ENCODE assay signal across 19 cellular contexts in genomic region chr3:42693530-42693930, GRCh38. TPM values are rescaled to one million over a fixed set of nuclear protein-coding genes. Genes with fewer than 3 reads are reported as not detected.
DNase-seq lines count a peak whose midpoint lies in the region; ATAC-seq and TF ChIP-seq lines count a peak whose summit lies in the region.
"Had no signal": no experiment of that assay in that cellular context is flagged by ENCODE, and none has a peak within 500 bp of the region (broad histone marks: within the 10 kb centered on the region; RNA-seq: fewer than 3 reads in every experiment).

No MANE protein-coding gene starts in this region.

- H3K9me3 Mint-ChIP-seq in chondrocyte (ENCODE audit: low read depth) = no peaks in the 10 kb centered on the region
- H3K9me3 Mint-ChIP-seq: CD14-positive monocyte; CD8-positive, alpha-beta T cell; GM23338 had no signal

- no peak for ATAC-seq in psoas muscle
- no peak for ATAC-seq in HG02885 (IDR thresholded peaks at IDR 0.05; ENCODE audit: poor library complexity, unreplicated experiment)
- ATAC-seq: A549; CD8-positive, alpha-beta T cell; GM23338 had no signal

- 66 to 80% (median 69%) methylated on average over 4 of the region's 4 CpGs for WGBS in psoas muscle, 3 donors
- 68 to 77% (median 76%) methylated on average over 4 of the region's 4 CpGs for WGBS in spleen, 5 donors

- peak overlapping the region; percentile 100 for H3K27ac ChIP-seq in psoas muscle
- no peak overlapping the region for H3K27ac ChIP-seq in tibial artery
- H3K27ac ChIP-seq in spleen = no peak overlapping the region
- H3K27ac ChIP-seq: A549 had no signal

- H3K4me3 Mint-ChIP-seq in chondrocyte (ENCODE audit: unreplicated experiment) = no peak overlapping the region
- H3K4me3 Mint-ChIP-seq: CD14-positive monocyte; CD8-positive, alpha-beta T cell; GM23338 had no signal

- H3K36me3 Mint-ChIP-seq in chondrocyte (ENCODE audit: low read depth) = no peaks in the 10 kb centered on the region
- H3K36me3 Mint-ChIP-seq: CD14-positive monocyte; CD8-positive, alpha-beta T cell had no signal

- H3K36me3 ChIP-seq in psoas muscle (ENCODE audit: insufficient read depth in 1 of 2, low read depth in 1 of 2) (peaks cover 0 to 42% of the 10 kb centered on the region in 2 donors), tibial artery (no peaks in the 10 kb centered on the region), spleen (no peaks in the 10 kb centered on the region)
- H3K36me3 ChIP-seq: BE2C, HAP-1 had no signal

- H3K4me1 Mint-ChIP-seq in chondrocyte (ENCODE audit: low read depth) = no peaks in the 10 kb centered on the region
- H3K4me1 Mint-ChIP-seq: CD14-positive monocyte had no signal

- TF ChIP-seq CTCF in chondrocyte (IDR thresholded peaks at IDR 0.05) (no peak), psoas muscle (IDR thresholded peaks at IDR 0.05) (no peak), tibial artery (IDR thresholded peaks at IDR 0.05) (no peak), spleen (IDR thresholded peaks at IDR 0.05 in 8 of 11, conservative IDR thresholded peaks at IDR 0.05 in 3 of 11) (no peak)

- no peaks in the 10 kb centered on the region for H3K27me3 ChIP-seq in psoas muscle (ENCODE audit: insufficient read depth in 3 of 3, low read length in 2 of 3)
- H3K27me3 ChIP-seq in tibial artery = peaks cover 0 to 4% of the 10 kb centered on the region in 2 donors
- peaks cover 0 to 14% (median 0%) of the 10 kb centered on the region in 7 donors for H3K27me3 ChIP-seq in spleen (replicated peaks in 1 of 7)
- H3K27me3 ChIP-seq: BE2C had no signal

- DNase-seq in chondrocyte (ENCODE audit: low spot score) = peak; percentile 51
- peak; percentile 14 for DNase-seq in islet precursor cell
- DNase-seq in psoas muscle = no peak
- DNase-seq in tibial artery = peak; percentile 17 to 46
- no peak for DNase-seq in spleen
- no peak for DNase-seq in NCI-H82 treated with DMSO at 0.1 percent for 48 hours (lab: John Stamatoyannopoulos, UW; ENCODE audit: unreplicated experiment)
- no peak for DNase-seq in effector CD4-positive, alpha-beta T cell
- DNase-seq: BE2C; CD8-positive, alpha-beta T cell; COR-L47; DMS153; DMS79 treated with DMSO at 0.1 percent for 48 hours; EL had no signal

- H3K27me3 Mint-ChIP-seq in chondrocyte (ENCODE audit: low read depth) = peaks cover 25% of the 10 kb centered on the region

- no peaks in the 10 kb centered on the region for H3K9me3 ChIP-seq in psoas muscle
- H3K9me3 ChIP-seq in tibial artery = no peaks in the 10 kb centered on the region
- H3K9me3 ChIP-seq in spleen = no peaks in the 10 kb centered on the region
- H3K9me3 ChIP-seq: A549, BE2C, HAP-1 had no signal

- H3K4me1 ChIP-seq in psoas muscle = peaks cover 21% of the 10 kb centered on the region
- no peaks in the 10 kb centered on the region for H3K4me1 ChIP-seq in tibial artery
- H3K4me1 ChIP-seq in spleen = no peaks in the 10 kb centered on the region
- H3K4me1 ChIP-seq: A549, BE2C, HAP-1 had no signal

- H3K4me3 ChIP-seq in psoas muscle = no peak overlapping the region
- no peak overlapping the region for H3K4me3 ChIP-seq in tibial artery
- no peak overlapping the region for H3K4me3 ChIP-seq in spleen
- H3K4me3 ChIP-seq: A549, GM23338, HAP-1 had no signal

- intact Hi-C loops in psoas muscle (cut with DNase I) (no loop called here), tibial artery (cut with DNase I; ENCODE audit: low total_unique reads) (loop anchor here (10.0 kb wide), 1 partner anchor 411 kb away; the partner anchor contains the start of gene POMGNT2), spleen (cut with DNase I; ENCODE audit: low total_unique reads) (no loop called here)

- H3K27ac Mint-ChIP-seq in chondrocyte (ENCODE audit: unreplicated experiment) = no peak overlapping the region
- H3K27ac Mint-ChIP-seq: CD14-positive monocyte; CD8-positive, alpha-beta T cell; GM23338 had no signal

- no peak for TF ChIP-seq POLR2A in spleen (IDR thresholded peaks at IDR 0.05)

RNA-seq across cellular contexts. Expression of gene KLHL40, which starts 8.2 kb away (rescaled TPM):
- not detected in 3 replicates for total RNA-seq in chondrocyte
- total RNA-seq in psoas muscle = 100 to 1,000 TPM; 241 to 923 (median 381) TPM
- polyA plus RNA-seq in psoas muscle = 100 to 1,000 TPM; 306 to 822 (median 392) TPM
- not detected for total RNA-seq in spleen
- polyA plus RNA-seq in spleen = under 1 TPM in 2 of 3 donors, not detected in 1; 0.03 to 0.17 TPM
- total RNA-seq: CD8-positive, alpha-beta T cell; GM23338 had no signal
- polyA plus RNA-seq: A549, AG04450, CD14-positive monocyte, GM23338 had no signal

RNA-seq across cellular contexts. Expression of gene HHATL, which starts 9.1 kb away (rescaled TPM):
- total RNA-seq in chondrocyte = not detected in 3 replicates
- 100 to 1,000 TPM; 157 to 276 (median 212) TPM for total RNA-seq in psoas muscle
- 100 to 1,000 TPM in 1 of 3 donors, 10 to 100 TPM in 2; 37.0 to 188 (median 50.4) TPM for polyA plus RNA-seq in psoas muscle
- not detected for total RNA-seq in spleen
- under 1 TPM in 2 of 3 donors, not detected in 1; 0.13 to 0.42 TPM for polyA plus RNA-seq in spleen
- total RNA-seq: CD8-positive, alpha-beta T cell; GM23338 had no signal
- polyA plus RNA-seq: A549, AG04450, CD14-positive monocyte, GM23338 had no signal

RNA-seq across cellular contexts. Expression of gene ZBTB47, which starts 40.0 kb away (rescaled TPM):
- total RNA-seq in chondrocyte (38.8 to 44.4 TPM (median 40.0 TPM) in 3 replicates), psoas muscle (100 to 1,000 TPM in 2 of 4 donors, 10 to 100 TPM in 2; 87.2 to 151 (median 110) TPM), spleen (10 to 100 TPM in 6 of 7 donors, 1 to 10 TPM in 1; 9.9 to 22.2 (median 16.3) TPM)
- polyA plus RNA-seq in psoas muscle (10 to 100 TPM; 41.6 to 90.3 (median 72.6) TPM), spleen (1 to 10 TPM; 2.1 to 5.0 (median 2.5) TPM)

Comparison
In these comparisons a context has a peak if more than half of its experiments do, and no peak if none do; other contexts are left out.
1. DNase-seq: peak in chondrocyte (single experiment), islet precursor cell (single experiment) and tibial artery (2 of 2); none in psoas muscle (0 of 2), spleen (single experiment), NCI-H82 treated with DMSO at 0.1 percent for 48 hours (single experiment) and effector CD4-positive, alpha-beta T cell (single experiment).
2. RNA of gene KLHL40, which starts 8.2 kb away (total RNA-seq): 241 to 923 TPM in psoas muscle; not detected in chondrocyte and not detected in spleen; every median in the first group is over 100 times any median in the second.
3. RNA of gene HHATL, which starts 9.1 kb away (total RNA-seq): 157 to 276 TPM in psoas muscle; not detected in chondrocyte and not detected in spleen; every median in the first group is over 10 times any median in the second.